ENCODE assay signal across 7 cellular contexts in the genomic region with DNA sequence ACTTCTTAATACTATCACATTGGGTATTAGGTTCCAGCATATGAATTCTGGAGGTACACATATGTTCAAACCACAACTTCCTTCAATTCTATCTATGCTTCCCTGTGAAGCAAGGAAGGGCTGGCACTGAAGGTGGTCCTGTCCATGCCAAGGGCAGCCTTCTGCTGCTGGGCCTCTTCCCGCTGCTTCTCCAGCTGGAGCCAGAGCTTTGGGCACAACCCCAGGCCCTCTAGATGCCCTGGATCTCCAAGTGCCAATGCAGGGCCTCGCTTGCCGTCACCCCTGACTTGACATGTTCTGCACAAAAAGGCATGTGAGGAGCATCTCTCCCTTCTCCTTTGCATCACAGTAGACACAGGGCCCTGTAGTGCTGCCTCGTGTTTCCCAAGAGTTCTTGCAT.
"Had no signal": no experiment of that assay in that cellular context is flagged by ENCODE, and none has a peak within 500 bp of the region (broad histone marks: within the 10 kb centered on the region; RNA-seq: fewer than 3 reads in every experiment).

No MANE protein-coding gene starts in this region.

- H3K4me3 Mint-ChIP-seq: GM23338 had no signal

- FAIRE-seq: HTR-8/SVneo, K562 had no signal

- DNase-seq: H7, HCEC 1CT, IMR-90, KG1 had no signal

- H3K4me3 ChIP-seq: GM23338, K562 had no signal

- H3K9me3 Mint-ChIP-seq: GM23338 had no signal

- H3K4me2 ChIP-seq: GM23338 had no signal

- H3K27ac Mint-ChIP-seq: GM23338 had no signal

- H2AFZ ChIP-seq: GM23338 had no signal

- ATAC-seq: GM23338, K562 had no signal
